In genomic region chr17:36845916-36846315, GRCh38 we compare ENCODE assay signal across 28 cellular contexts.
"Had no signal": no experiment of that assay in that cellular context is flagged by ENCODE, and none has a peak within 500 bp of the region (broad histone marks: within the 10 kb centered on the region; RNA-seq: fewer than 3 reads in every experiment).

No MANE protein-coding gene starts in this region.

- H3K27ac ChIP-seq: Peyer's patch, SJSA1 had no signal

- H3K36me3 ChIP-seq: Peyer's patch, SJSA1 had no signal

- H3K4me3 ChIP-seq: Peyer's patch, SJSA1 had no signal

- H3K9ac ChIP-seq: SK-N-SH had no signal

- DNase-seq: activated CD4-positive, alpha-beta T cell treated with anti-CD3 and anti-CD28 coated beads, Interleukin-2, amount 10 ng/mL, durations not matched to agents 24 days and 14 days; activated CD4-positive, alpha-beta T cell treated with anti-CD3 and anti-CD28 coated beads, Interleukin-2, amount 50 U/mL, for 4 hours; activated CD8-positive, alpha-beta T cell treated with anti-CD3 and anti-CD28 coated beads, Interleukin-2, amount 10 ng/mL, durations not matched to agents 7 days and 5 days; activated naive CD4-positive, alpha-beta T cell treated with anti-CD3 and anti-CD28 coated beads, Interleukin-2, amount 10 ng/mL, durations not matched to agents 7 days and 5 days; activated naive CD8-positive, alpha-beta T cell treated with anti-CD3 and anti-CD28 coated beads, Interleukin-2, amount 50 U/mL, for 24 hours; activated T-cell treated with anti-CD3 and anti-CD28 coated beads, Interleukin-2, amount 50 U/mL, for 4 hours; anterior cingulate cortex; caudate nucleus; MM.1S; MV-4-11; NCI-H1092; NCI-H1436 treated with DMSO at 0.1 percent for 48 hours; NCI-H1694 treated with DMSO at 0.1 percent for 48 hours; NCI-H2029; NCI-H2107; NCI-H2171; NCI-H510A; NCI-H526; NCI-H748 treated with DMSO at 0.1 percent for 48 hours; NK-92 treated with Interleukin-12 subunit alpha and Interleukin-12 subunit beta, amount 100 ng/mL, for 24 hours; PC-3; Peyer's patch; RPMI8226; SHP77 treated with DMSO at 0.1 percent for 48 hours; SK-N-SH had no signal

- FAIRE-seq: bronchial epithelial cell, TTC549 had no signal

- ATAC-seq: activated CD8-positive, alpha-beta T cell treated with anti-CD3 and anti-CD28 coated beads, Interleukin-2, amount 10 ng/mL, durations not matched to agents 7 days and 5 days; activated naive CD8-positive, alpha-beta T cell treated with anti-CD3 and anti-CD28 coated beads, Interleukin-2, amount 50 U/mL, for 24 hours; activated T-cell treated with anti-CD3 and anti-CD28 coated beads, Interleukin-2, amount 50 U/mL, for 4 hours; PC-3 had no signal

- H3K4me1 ChIP-seq: Peyer's patch had no signal

- H3K27me3 ChIP-seq: Peyer's patch, SJSA1 had no signal

- H3K4me2 ChIP-seq: SK-N-SH had no signal

- H3K9me3 ChIP-seq: Peyer's patch, SJSA1, SK-N-SH had no signal
